ENCODE assay signal across 26 cellular contexts in genomic region chr13:20080377-20081164, GRCh38.
A peak's percentile ranks its signal among the peaks of the same experiment; 100 is the strongest.
DNase-seq lines count a peak whose midpoint lies in the region; ATAC-seq and TF ChIP-seq lines count a peak whose summit lies in the region.
"Had no signal": no experiment of that assay in that cellular context is flagged by ENCODE, and none has a peak within 500 bp of the region (broad histone marks: within the 10 kb centered on the region; RNA-seq: fewer than 3 reads in every experiment).

No MANE protein-coding gene starts in this region.

- H3K4me1 Mint-ChIP-seq in CD4-positive, CD25-positive, alpha-beta regulatory T cell = peaks cover 0 to 8% (median 3%) of the 10 kb centered on the region in 4 donors
- H3K4me1 Mint-ChIP-seq in GM23338 (peaks cover 2% of the 10 kb centered on the region; the same call in 1 of the 3 replicates), mesothelial cell of epicardium (no peaks in the 10 kb centered on the region)
- H3K4me1 Mint-ChIP-seq: central memory CD8-positive, alpha-beta T cell; H9; immature natural killer cell had no signal

- H3K27ac Mint-ChIP-seq in CD4-positive, CD25-positive, alpha-beta regulatory T cell = peak overlapping the region in 2 of 3 donors; percentile 23 to 90
- H3K27ac Mint-ChIP-seq in GM23338 (peak overlapping the region; percentile 67; the same call in 1 of the 2 replicates), mesothelial cell of epicardium (peak overlapping the region; percentile 25)
- H3K27ac Mint-ChIP-seq: activated CD4-positive, alpha-beta memory T cell treated with anti-CD3 and anti-CD28 coated beads, Interleukin-2, amount 10 ng/mL, durations not matched to agents 7 days and 5 days had no signal

- no peak overlapping the region for H3K27ac ChIP-seq in CD4-positive, CD25-positive, alpha-beta regulatory T cell (ENCODE audit: insufficient read depth, low read length, poor library complexity, severe bottlenecking)
- no peak overlapping the region for H3K27ac ChIP-seq in GM23338 (ENCODE audit: low read depth)
- H3K27ac ChIP-seq: BLaER1 treated with 17β-estradiol and CSF1 and Interleukin-3, amounts not matched to agents 10 nM and 100 nM; left lung; upper lobe of left lung had no signal

- TF ChIP-seq CTCF in GM23338 (conservative IDR thresholded peaks at IDR 0.05; ENCODE audit: low read depth in 2 of 2) = no peak
- TF ChIP-seq CTCF in mesothelial cell of epicardium (IDR thresholded peaks at IDR 0.05; ENCODE audit: unreplicated experiment) = no peak

- H3K9me3 ChIP-seq in CD4-positive, CD25-positive, alpha-beta regulatory T cell (ENCODE audit: control insufficient read depth in 2 of 2, low read length in 2 of 2) = no peaks in the 10 kb centered on the region
- H3K9me3 ChIP-seq: BLaER1 treated with 17β-estradiol and CSF1 and Interleukin-3, amounts not matched to agents 10 nM and 100 nM; Caco-2; left lung; upper lobe of left lung had no signal

- ATAC-seq in CD4-positive, CD25-positive, alpha-beta regulatory T cell (ENCODE audit: low read depth in 2 of 2) = no peak
- ATAC-seq in GM23338 (no peak), Right ventricle myocardium superior (ENCODE audit: poor library complexity) (peak; percentile 96), left lobe of liver (no peak)
- ATAC-seq: K562, left lung, PC-3 had no signal

- H3K9me2 ChIP-seq in GM23338 (ENCODE audit: insufficient read depth) = no peaks in the 10 kb centered on the region

- H3K27me3 Mint-ChIP-seq in CD4-positive, CD25-positive, alpha-beta regulatory T cell = no peaks in the 10 kb centered on the region
- no peaks in the 10 kb centered on the region for H3K27me3 Mint-ChIP-seq in GM23338 (ENCODE audit: insufficient read depth, low read depth, poor library complexity)
- H3K27me3 Mint-ChIP-seq in mesothelial cell of epicardium (ENCODE audit: low read depth) = no peaks in the 10 kb centered on the region
- H3K27me3 Mint-ChIP-seq: activated CD4-positive, alpha-beta memory T cell treated with anti-CD3 and anti-CD28 coated beads, Interleukin-2, amount 10 ng/mL, durations not matched to agents 7 days and 5 days; central memory CD8-positive, alpha-beta T cell had no signal

- H3K79me2 ChIP-seq in GM23338 (replicated peaks; ENCODE audit: insufficient read depth) = 0 out of 2 replicates have a peak, but pooled peaks cover 5% of the 10 kb centered on the region

- intact Hi-C loops in Right ventricle myocardium superior (cut with DNase I) = no loop called here

- H3F3A ChIP-seq in GM23338 (replicated peaks; ENCODE audit: low read depth) = no peaks in the 10 kb centered on the region; the same call in 1 of the 2 replicates

- H3K4me1 ChIP-seq in CD4-positive, CD25-positive, alpha-beta regulatory T cell (ENCODE audit: control insufficient read depth, insufficient read depth, low read length, poor library complexity, severe bottlenecking) = no peaks in the 10 kb centered on the region
- H3K4me1 ChIP-seq in GM23338 (ENCODE audit: insufficient read depth) = no peaks in the 10 kb centered on the region
- H3K4me1 ChIP-seq: Caco-2, left lung, upper lobe of left lung had no signal

- no peak overlapping the region for H3K4me3 Mint-ChIP-seq in CD4-positive, CD25-positive, alpha-beta regulatory T cell
- H3K4me3 Mint-ChIP-seq in GM23338 (no peak overlapping the region), mesothelial cell of epicardium (no peak overlapping the region)
- H3K4me3 Mint-ChIP-seq: activated CD4-positive, alpha-beta memory T cell treated with anti-CD3 and anti-CD28 coated beads, Interleukin-2, amount 10 ng/mL, durations not matched to agents 7 days and 5 days; central memory CD8-positive, alpha-beta T cell; H9; immature natural killer cell had no signal

- no peaks in the 10 kb centered on the region for H3K9me3 Mint-ChIP-seq in CD4-positive, CD25-positive, alpha-beta regulatory T cell
- H3K9me3 Mint-ChIP-seq in GM23338 (no peaks in the 10 kb centered on the region), mesothelial cell of epicardium (no peaks in the 10 kb centered on the region)
- H3K9me3 Mint-ChIP-seq: activated CD4-positive, alpha-beta memory T cell treated with anti-CD3 and anti-CD28 coated beads, Interleukin-2, amount 10 ng/mL, durations not matched to agents 7 days and 5 days; central memory CD8-positive, alpha-beta T cell; H9; immature natural killer cell had no signal

- peaks cover 31% of the 10 kb centered on the region for H3K36me3 Mint-ChIP-seq in CD4-positive, CD25-positive, alpha-beta regulatory T cell
- peaks cover 58% of the 10 kb centered on the region; the same call in 2 of the 3 replicates for H3K36me3 Mint-ChIP-seq in GM23338 (ENCODE audit: low read depth)
- H3K36me3 Mint-ChIP-seq in mesothelial cell of epicardium = peaks cover 24% of the 10 kb centered on the region

- H3K27me3 ChIP-seq in CD4-positive, CD25-positive, alpha-beta regulatory T cell (ENCODE audit: control insufficient read depth, insufficient read depth, low read length) = no peaks in the 10 kb centered on the region
- no peaks in the 10 kb centered on the region for H3K27me3 ChIP-seq in GM23338 (ENCODE audit: insufficient read depth)
- H3K27me3 ChIP-seq: BLaER1 treated with 17β-estradiol and CSF1 and Interleukin-3, amounts not matched to agents 10 nM and 100 nM; left lung; upper lobe of left lung had no signal

- no peak for DNase-seq in CD4-positive, CD25-positive, alpha-beta regulatory T cell
- DNase-seq in GM23338 (ENCODE audit: low spot score) = no peak
- no peak for DNase-seq in Right ventricle myocardium superior
- no peak for DNase-seq in mesothelial cell of epicardium (ENCODE audit: low spot score in 2 of 2, unreplicated experiment in 2 of 2)
- no peak for DNase-seq in NCI-H2171 (lab: John Stamatoyannopoulos, UW)
- no peak for DNase-seq in KG1 (lab: John Stamatoyannopoulos, UW)
- no peak for DNase-seq in amniotic stem cell (lab: John Stamatoyannopoulos, UW)
- no peak for DNase-seq in left lobe of liver (ENCODE audit: low spot score)
- DNase-seq: activated CD4-positive, alpha-beta memory T cell treated with anti-CD3 and anti-CD28 coated beads, Interleukin-2, amount 10 ng/mL, durations not matched to agents 7 days and 5 days; activated effector memory CD4-positive, alpha-beta T cell treated with anti-CD3 and anti-CD28 coated beads, Interleukin-2, amount 50 U/mL, for 16 hours; Caco-2; DMS53; H9; immature natural killer cell; left lung; NCI-H1092 treated with DMSO at 0.1 percent for 48 hours; NCI-H1694 treated with DMSO at 0.1 percent for 48 hours; NK-92 treated with Interleukin-12 subunit alpha and Interleukin-12 subunit beta, amount 100 ng/mL, for 24 hours; occipital lobe; PC-3; SHP77 treated with DMSO at 0.1 percent for 48 hours; stimulated activated naive CD4-positive, alpha-beta T cell; upper lobe of left lung had no signal

- no peak overlapping the region for H2AFZ ChIP-seq in GM23338

- peaks cover 64% of the 10 kb centered on the region for H3K36me3 ChIP-seq in CD4-positive, CD25-positive, alpha-beta regulatory T cell (ENCODE audit: control insufficient read depth, insufficient read depth, low read length)
- H3K36me3 ChIP-seq in GM23338 (ENCODE audit: insufficient read depth) = peaks cover 49% of the 10 kb centered on the region

- no peak overlapping the region for H3K4me2 ChIP-seq in GM23338
- H3K4me2 ChIP-seq: BLaER1 treated with 17β-estradiol and CSF1 and Interleukin-3, amounts not matched to agents 10 nM and 100 nM had no signal

- H4K20me1 ChIP-seq in GM23338 (replicated peaks; ENCODE audit: insufficient read depth) = peaks cover 18% of the 10 kb centered on the region

- no peak overlapping the region for H3K4me3 ChIP-seq in CD4-positive, CD25-positive, alpha-beta regulatory T cell (ENCODE audit: low read depth, low read length)
- H3K4me3 ChIP-seq in GM23338 = no peak overlapping the region
- H3K4me3 ChIP-seq: BLaER1 treated with 17β-estradiol and CSF1 and Interleukin-3, amounts not matched to agents 10 nM and 100 nM; K562; left lung; upper lobe of left lung had no signal
